Comparison of ENCODE assay signal across 16 cellular contexts in the genomic region with DNA sequence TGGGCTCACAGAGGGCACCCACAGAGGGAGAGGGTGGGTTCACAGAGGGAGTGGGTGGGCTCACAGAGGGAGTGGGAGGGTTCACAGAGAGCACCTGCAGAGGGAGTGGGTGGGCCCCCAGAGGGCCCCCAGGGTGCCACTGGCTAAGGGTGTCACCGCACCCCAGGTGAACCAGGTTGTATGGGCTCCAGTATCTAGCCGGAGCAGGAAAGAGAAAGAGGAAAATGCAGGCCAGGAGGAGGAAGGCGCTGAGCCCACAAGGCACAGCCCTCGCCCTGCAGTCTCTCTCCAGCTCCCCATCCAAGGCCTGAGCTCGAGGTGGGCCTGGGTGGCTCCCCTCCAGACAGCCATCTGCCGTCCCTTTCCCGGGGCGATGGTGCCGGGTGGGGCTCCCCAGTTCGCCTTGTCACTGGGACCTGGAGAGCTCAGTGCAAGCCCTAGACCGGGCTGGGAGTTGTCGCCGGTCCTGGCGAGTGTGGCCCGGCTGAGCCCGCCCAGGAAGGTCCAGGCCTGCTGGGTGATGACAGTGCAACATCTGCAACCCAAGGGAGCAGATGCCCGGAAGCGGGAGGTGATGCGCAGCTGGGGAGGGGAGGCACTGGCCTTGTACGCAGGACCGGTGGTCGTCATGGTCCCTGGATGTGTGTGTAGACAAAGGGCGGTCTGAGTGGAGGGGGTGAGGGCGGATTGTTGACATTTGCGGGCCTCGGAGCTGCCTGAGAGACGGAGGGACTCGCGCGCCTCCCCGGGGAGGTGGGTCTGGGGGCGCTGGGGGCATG. TPM values are rescaled to one million over a fixed set of nuclear protein-coding genes. Genes with fewer than 3 reads are reported as not detected.
A peak's percentile ranks its signal among the peaks of the same experiment; 100 is the strongest.
DNase-seq lines count a peak whose midpoint lies in the region; ATAC-seq and TF ChIP-seq lines count a peak whose summit lies in the region.
"Had no signal": no experiment of that assay in that cellular context is flagged by ENCODE, and none has a peak within 500 bp of the region (broad histone marks: within the 10 kb centered on the region; RNA-seq: fewer than 3 reads in every experiment).

No MANE protein-coding gene starts in this region.

- no peaks in the 10 kb centered on the region for H3K9me2 ChIP-seq in PC-9 (ENCODE audit: insufficient read depth)

- H3K9me3 Mint-ChIP-seq in CD8-positive, alpha-beta T cell = no peaks in the 10 kb centered on the region
- H3K9me3 Mint-ChIP-seq: dendritic cell treated with granulocyte-macrophage colony-stimulating factor and Interleukin-4, amounts not matched to agents 40 ng/mL and 50 ng/mL, for 4 days had no signal

- no CpG with 5 or more reads among the region's 32 CpGs for WGBS in trophoblast cell (ENCODE audit: extremely low coverage, insufficient coverage, insufficient read length)

- H3K23ac ChIP-seq in trophoblast cell (ENCODE audit: low read length) = no peak overlapping the region

- TF ChIP-seq CTCF in GM13977 (IDR thresholded peaks at IDR 0.05; ENCODE audit: extremely low read depth, insufficient read depth, missing control alignments) (no peak), WERI-Rb-1 (IDR thresholded peaks at IDR 0.05; ENCODE audit: low read depth, low read length) (no peak), PC-9 (conservative IDR thresholded peaks at IDR 0.05) (no peak)
- TF ChIP-seq CTCF in CD8-positive, alpha-beta T cell (IDR thresholded peaks at IDR 0.05) = no peak

- H3K27ac Mint-ChIP-seq in CD8-positive, alpha-beta T cell = no peak overlapping the region
- H3K27ac Mint-ChIP-seq: dendritic cell treated with granulocyte-macrophage colony-stimulating factor and Interleukin-4, amounts not matched to agents 40 ng/mL and 50 ng/mL, for 4 days had no signal

- DNase-seq in DMS 273 (lab: John Stamatoyannopoulos, UW; ENCODE audit: unreplicated experiment) (peak; percentile 65), DMS 273 treated with DMSO at 0.1 percent for 48 hours (lab: John Stamatoyannopoulos, UW) (no peak), GM13977 (ENCODE audit: low spot score) (peak; percentile 19), WERI-Rb-1 (no peak), mesenteric fat pad (ENCODE audit: low spot score) (peak; percentile 82), trophoblast cell (no peak), PC-9 (no peak)
- no peak for DNase-seq in CD8-positive, alpha-beta T cell
- DNase-seq: 8988T, activated gamma-delta T cell had no signal

- no peak overlapping the region for H4K12ac ChIP-seq in trophoblast cell (ENCODE audit: low read depth, low read length)

- H3K27me3 Mint-ChIP-seq in CD8-positive, alpha-beta T cell (ENCODE audit: low read depth) = peaks cover 49% of the 10 kb centered on the region

- H3K9me3 ChIP-seq in WERI-Rb-1 (ENCODE audit: severe bottlenecking) (no peaks in the 10 kb centered on the region), trophoblast cell (ENCODE audit: insufficient read depth, low read depth, low read length) (peaks cover 4% of the 10 kb centered on the region), PC-9 (ENCODE audit: insufficient read depth, low read depth) (no peaks in the 10 kb centered on the region)
- no peaks in the 10 kb centered on the region for H3K9me3 ChIP-seq in CD8-positive, alpha-beta T cell (ENCODE audit: low read length)

- H3K36me3 ChIP-seq in WERI-Rb-1 = peaks cover 28% of the 10 kb centered on the region
- H3K36me3 ChIP-seq in CD8-positive, alpha-beta T cell (ENCODE audit: insufficient read depth, low read length) = no peaks in the 10 kb centered on the region
- H3K36me3 ChIP-seq in trophoblast cell (ENCODE audit: control insufficient read depth in 1 of 2, insufficient read depth in 2 of 2, low read length in 2 of 2) = no peaks in the 10 kb centered on the region
- no peaks in the 10 kb centered on the region for H3K36me3 ChIP-seq in PC-9 (ENCODE audit: low read depth)

- no peaks in the 10 kb centered on the region for H3K36me3 Mint-ChIP-seq in CD8-positive, alpha-beta T cell

- CTCF ChIA-PET in CD8-positive, alpha-beta T cell (lab: Charles Lee) = no interaction called here
- CTCF ChIA-PET in PC-9 (lab: Charles Lee) = no interaction called here

- ATAC-seq in CD8-positive, alpha-beta T cell = no peak
- ATAC-seq: PC-3 had no signal

- H3K27me3 ChIP-seq in WERI-Rb-1 (ENCODE audit: insufficient read depth, low read depth, severe bottlenecking) = no peaks in the 10 kb centered on the region
- peaks cover 9% of the 10 kb centered on the region for H3K27me3 ChIP-seq in CD8-positive, alpha-beta T cell (ENCODE audit: insufficient read depth, low read length)
- peaks cover 17% of the 10 kb centered on the region for H3K27me3 ChIP-seq in trophoblast cell (ENCODE audit: insufficient read depth, low read length)
- peaks cover 83% of the 10 kb centered on the region for H3K27me3 ChIP-seq in PC-9 (ENCODE audit: insufficient read depth, low read depth)

- no peak overlapping the region for H3K9ac ChIP-seq in trophoblast cell (ENCODE audit: low read length)

- no peak overlapping the region for H2BK120ac ChIP-seq in trophoblast cell (ENCODE audit: insufficient read depth, low read length, poor library complexity)

- no peaks in the 10 kb centered on the region for H4K20me1 ChIP-seq in PC-9 (ENCODE audit: insufficient read depth)

- no peak overlapping the region for H2BK12ac ChIP-seq in trophoblast cell (ENCODE audit: low read length)

- no peak overlapping the region for H3K4me3 Mint-ChIP-seq in CD8-positive, alpha-beta T cell
- H3K4me3 Mint-ChIP-seq: dendritic cell treated with granulocyte-macrophage colony-stimulating factor and Interleukin-4, amounts not matched to agents 40 ng/mL and 50 ng/mL, for 4 days had no signal

- H3K4me3 ChIP-seq in WERI-Rb-1 (ENCODE audit: low read depth, low read length) = peak overlapping the region; percentile 73
- H3K4me3 ChIP-seq in CD8-positive, alpha-beta T cell (ENCODE audit: low read depth, low read length) = no peak overlapping the region
- no peak overlapping the region for H3K4me3 ChIP-seq in trophoblast cell (ENCODE audit: low read depth, low read length)
- H3K4me3 ChIP-seq in PC-9 = no peak overlapping the region

- POLR2A ChIA-PET in CD8-positive, alpha-beta T cell (lab: Charles Lee) = no interaction called here
- POLR2A ChIA-PET in PC-9 (lab: Charles Lee; ENCODE audit: unreplicated experiment) = no interaction called here

- H3K4ac ChIP-seq in trophoblast cell (ENCODE audit: low read depth, low read length) = no peak overlapping the region

- H3K4me1 Mint-ChIP-seq in CD8-positive, alpha-beta T cell (ENCODE audit: low read depth) = peaks cover 5% of the 10 kb centered on the region

- no peak overlapping the region for H2BK5ac ChIP-seq in trophoblast cell (ENCODE audit: low read depth, low read length, poor library complexity)

- H4K8ac ChIP-seq in trophoblast cell (ENCODE audit: low read depth, low read length) = no peak overlapping the region

- H3K14ac ChIP-seq in trophoblast cell (ENCODE audit: low read length) = no peak overlapping the region

- H3K27ac ChIP-seq in WERI-Rb-1 (peak overlapping the region; percentile 90), trophoblast cell (ENCODE audit: low read depth, low read length) (no peak overlapping the region), PC-9 (no peak overlapping the region)
- no peak overlapping the region for H3K27ac ChIP-seq in CD8-positive, alpha-beta T cell (ENCODE audit: low read depth, low read length)

- H2AK5ac ChIP-seq in trophoblast cell (ENCODE audit: low read length) = no peak overlapping the region

- no peaks in the 10 kb centered on the region for H3K79me1 ChIP-seq in trophoblast cell (ENCODE audit: low read length)

- H3K4me2 ChIP-seq in trophoblast cell (ENCODE audit: low read length) = no peak overlapping the region
- H3K4me2 ChIP-seq in PC-9 = no peak overlapping the region

- H3F3A ChIP-seq in PC-9 (ENCODE audit: insufficient read depth, low read depth) = no peaks in the 10 kb centered on the region

- H2AFZ ChIP-seq in trophoblast cell (ENCODE audit: insufficient read depth, low read length, poor library complexity) = no peak overlapping the region
- H2AFZ ChIP-seq in PC-9 = no peak overlapping the region

- H3K79me2 ChIP-seq in trophoblast cell (ENCODE audit: control insufficient read depth, insufficient read depth, low read length, poor library complexity) = no peaks in the 10 kb centered on the region
- no peaks in the 10 kb centered on the region for H3K79me2 ChIP-seq in PC-9 (ENCODE audit: low read depth)

- H3K4me1 ChIP-seq in CD8-positive, alpha-beta T cell (ENCODE audit: insufficient read depth, low read length) = no peaks in the 10 kb centered on the region
- peaks cover 0 to 3% of the 10 kb centered on the region in 2 experiments for H3K4me1 ChIP-seq in trophoblast cell (ENCODE audit: control insufficient read depth in 1 of 2, insufficient read depth in 2 of 2, low read length in 2 of 2)
- H3K4me1 ChIP-seq in PC-9 (replicated peaks; ENCODE audit: insufficient read depth) = no peaks in the 10 kb centered on the region

- intact Hi-C loops in CD8-positive, alpha-beta T cell (cut with DNase I, micrococcal nuclease) = no loop called here
- intact Hi-C loops in PC-9 (cut with micrococcal nuclease; ENCODE audit: unreplicated experiment) = no loop called here

- in situ Hi-C loops in GM13977 (cut with MboI; ENCODE audit: low pct_unique_long_range_greater_than_20kb, low sequenced_read_pairs, unreplicated experiment) = no loop called here

- no peak overlapping the region for H4K91ac ChIP-seq in trophoblast cell (ENCODE audit: low read depth, low read length)

- no peak overlapping the region for H3K18ac ChIP-seq in trophoblast cell (ENCODE audit: low read length)

- no TSS peak for BruUV-seq in PC-9 (replicated peaks; lab: Mats Ljungman, UMichigan)

RNA-seq across cellular contexts. Expression of a gene that starts 0.8 kb away (rescaled TPM):
- total RNA-seq in mesenteric fat pad (not detected), PC-9 (2021) (not detected in 2 replicates)
- not detected for total RNA-seq in CD8-positive, alpha-beta T cell
- polyA plus RNA-seq in trophoblast cell (2013) = not detected in 2 replicates
- total RNA-seq: H4, myocyte, PC-3 had no signal

RNA-seq across cellular contexts. Expression of a gene that starts 24.2 kb away (rescaled TPM):
- 25.5 TPM for total RNA-seq in mesenteric fat pad
- total RNA-seq in CD8-positive, alpha-beta T cell = not detected
- not detected in 2 replicates for polyA plus RNA-seq in trophoblast cell (2013)
- not detected in 2 replicates for total RNA-seq in PC-9 (2021)
- total RNA-seq: glomerular endothelial cell, H4, M059J, PC-3 had no signal

Comparison
In these comparisons a context has a peak if more than half of its experiments do, and no peak if none do; other contexts are left out.
1. DNase-seq: peak in DMS 273 (single experiment), GM13977 (single experiment) and mesenteric fat pad (single experiment); none in DMS 273 treated with DMSO at 0.1 percent for 48 hours (single experiment), WERI-Rb-1 (single experiment), CD8-positive, alpha-beta T cell (0 of 7), trophoblast cell (0 of 2) and PC-9 (0 of 2).
2. RNA of a gene that starts 24.2 kb away (total RNA-seq): 25.5 TPM in mesenteric fat pad (single experiment); not detected in CD8-positive, alpha-beta T cell and not detected in PC-9; every median in the first group is over 10 times any median in the second.